In the genomic region with DNA sequence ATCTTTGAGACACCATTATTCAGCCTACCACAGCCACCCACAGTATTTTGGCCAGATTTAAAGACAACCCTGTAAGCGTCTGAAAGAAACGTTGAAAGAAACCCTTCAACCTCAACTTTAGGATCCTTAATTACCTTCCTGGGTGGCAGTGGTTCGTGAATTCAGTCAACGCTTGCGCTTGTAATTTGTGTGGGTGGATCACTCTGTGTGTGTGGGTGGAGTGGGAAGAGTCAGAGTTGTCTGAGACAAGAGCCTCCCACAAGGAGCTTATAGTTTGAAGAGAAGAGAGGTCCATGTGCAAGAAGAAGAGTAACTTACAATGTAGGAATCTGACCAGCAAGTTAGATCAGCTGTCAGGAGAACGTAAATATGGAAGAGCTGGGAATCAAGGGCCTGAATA, we compare ENCODE assay signal across 18 cellular contexts.
"Had no signal": no experiment of that assay in that cellular context is flagged by ENCODE, and none has a peak within 500 bp of the region (broad histone marks: within the 10 kb centered on the region; RNA-seq: fewer than 3 reads in every experiment).

No MANE protein-coding gene starts in this region.

- FAIRE-seq: frontal cortex, kidney, pancreas had no signal

- H3K36me3 ChIP-seq: lower lobe of right lung, thyroid gland, vagina had no signal

- H2AFZ ChIP-seq: hepatocyte had no signal

- ATAC-seq: effector memory CD8-positive, alpha-beta T cell; left lobe of liver; lower lobe of right lung; natural killer cell; pancreas; sciatic nerve; stimulated activated naive B cell treated with anti-CD40 and anti-IgM and Interleukin-4, amounts not matched to agents 10 μg/mL and 1 μg/mL and 100 μg/mL, for 72 hours had no signal

- H3K27me3 ChIP-seq: hepatocyte, pancreas, thyroid gland, vagina had no signal

- H3K4me3 ChIP-seq: hepatocyte, lower lobe of right lung, pancreas, thyroid gland, vagina had no signal

- H3K36me3 Mint-ChIP-seq: natural killer cell had no signal

- H3K9me3 ChIP-seq: pancreas, thyroid gland, vagina had no signal

- H3K27ac ChIP-seq: hepatocyte, lower lobe of right lung, thyroid gland, vagina had no signal

- H3K27me3 Mint-ChIP-seq: effector memory CD8-positive, alpha-beta T cell; stimulated activated naive B cell treated with anti-CD40 and anti-IgM and Interleukin-4, amounts not matched to agents 10 μg/mL and 1 μg/mL and 100 μg/mL, for 72 hours; stimulated activated naive CD8-positive, alpha-beta T cell treated with anti-CD3 and anti-CD28 coated beads, Interleukin-15, Interleukin-2, amounts not matched to agents 100 ng/mL and 50 ng/mL, for 24 hours had no signal

- H3K4me3 Mint-ChIP-seq: effector memory CD8-positive, alpha-beta T cell; natural killer cell; stimulated activated naive B cell treated with anti-CD40 and anti-IgM and Interleukin-4, amounts not matched to agents 10 μg/mL and 1 μg/mL and 100 μg/mL, for 72 hours; stimulated activated naive CD8-positive, alpha-beta T cell treated with anti-CD3 and anti-CD28 coated beads, Interleukin-15, Interleukin-2, amounts not matched to agents 100 ng/mL and 50 ng/mL, for 24 hours had no signal

- H3K4me2 ChIP-seq: hepatocyte had no signal

- H3K9me3 Mint-ChIP-seq: effector memory CD8-positive, alpha-beta T cell; natural killer cell had no signal

- DNase-seq: cortex of kidney; effector memory CD8-positive, alpha-beta T cell; head of caudate nucleus; kidney; lower lobe of right lung; natural killer cell; occipital lobe; pancreas; stimulated activated CD4-positive, alpha-beta T cell treated with anti-CD3 and anti-CD28 coated beads, Interleukin-4, amount 100 ng/mL, for 4 hours; stimulated activated naive B cell treated with anti-CD40 and anti-IgM and Interleukin-4, amounts not matched to agents 10 μg/mL and 1 μg/mL and 100 μg/mL, for 72 hours; thyroid gland; trophoblast cell had no signal

- H3K27ac Mint-ChIP-seq: effector memory CD8-positive, alpha-beta T cell; stimulated activated naive B cell treated with anti-CD40 and anti-IgM and Interleukin-4, amounts not matched to agents 10 μg/mL and 1 μg/mL and 100 μg/mL, for 72 hours; stimulated activated naive CD8-positive, alpha-beta T cell treated with anti-CD3 and anti-CD28 coated beads, Interleukin-15, Interleukin-2, amounts not matched to agents 100 ng/mL and 50 ng/mL, for 24 hours had no signal
